ENCODE assay signal across 8 cellular contexts in the genomic region with DNA sequence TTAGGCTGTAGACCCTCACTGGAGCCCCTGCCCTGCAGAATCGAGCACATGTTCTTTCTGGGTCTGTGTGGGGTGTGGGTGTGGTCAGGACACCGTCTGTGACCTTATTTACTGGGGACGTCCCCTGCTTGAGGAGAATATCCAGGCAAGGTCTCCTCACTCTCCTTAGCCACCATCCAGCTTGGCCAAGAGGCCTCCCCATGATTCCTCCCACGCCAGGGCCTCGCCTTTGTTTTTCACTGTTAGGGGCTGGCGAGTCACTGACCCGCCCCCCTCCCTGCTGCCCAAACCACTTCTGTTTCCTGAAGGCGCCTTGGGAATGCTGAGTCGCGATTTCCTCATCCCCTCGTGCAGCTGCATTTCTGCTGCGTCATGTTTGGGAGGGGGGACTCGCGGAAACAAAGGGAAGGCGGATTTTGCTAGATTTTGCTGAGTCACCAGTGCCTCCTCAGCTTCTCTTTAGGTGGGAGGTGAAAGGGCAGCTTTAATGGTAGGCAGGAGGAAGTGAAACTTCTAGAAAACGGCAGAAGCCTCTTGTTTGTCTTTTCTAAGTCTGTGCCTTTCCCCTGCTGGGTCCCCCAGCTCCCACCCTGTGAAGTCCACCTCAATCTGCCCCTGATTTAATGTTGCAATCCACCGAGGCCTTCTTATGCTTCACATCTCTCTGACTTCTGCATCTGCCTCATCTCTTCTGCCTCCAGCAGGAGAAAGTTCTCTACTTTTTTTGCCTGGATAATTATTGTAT. TPM values are rescaled to one million over a fixed set of nuclear protein-coding genes. Genes with fewer than 3 reads are reported as not detected.
A peak's percentile ranks its signal among the peaks of the same experiment; 100 is the strongest.
DNase-seq lines count a peak whose midpoint lies in the region; ATAC-seq and TF ChIP-seq lines count a peak whose summit lies in the region.

No MANE protein-coding gene starts in this region.

- H3K9me3 ChIP-seq in HUES6 (ENCODE audit: control insufficient read depth, insufficient read depth, low read depth, low read length) (no peaks in the 10 kb centered on the region), iPS DF 6.9 (ENCODE audit: control insufficient read depth, insufficient read depth, low read length) (no peaks in the 10 kb centered on the region)

- peak overlapping the region; percentile 93 for H3K27ac Mint-ChIP-seq in MCF 10A (ENCODE audit: low read depth, unreplicated experiment)

- POLR2A ChIA-PET in MCF 10A (lab: Yijun Ruan, JAX), result interaction anchor here (0.6 to 1.5 kb wide), 5 partner anchors 39 to 1930 kb away, joined by 3 to 4 read pairs (median 3); no protein-coding TSS in a partner anchor

- H3K36me3 ChIP-seq in HUES6 (ENCODE audit: control insufficient read depth, insufficient read depth, low read length), result no peaks in the 10 kb centered on the region
- no peaks in the 10 kb centered on the region for H3K36me3 ChIP-seq in iPS DF 6.9 (ENCODE audit: control insufficient read depth, insufficient read depth, low read length)

- BruUV-seq in MCF 10A (replicated peaks; lab: Mats Ljungman, UMichigan), result no TSS peak

- H3K27me3 Mint-ChIP-seq in MCF 10A (ENCODE audit: insufficient read depth, unreplicated experiment), result no peaks in the 10 kb centered on the region

- ATAC-seq in GM21367 (IDR thresholded peaks at IDR 0.05; ENCODE audit: unreplicated experiment), result peak; percentile 54

- TF ChIP-seq POLR2A in Raji (IDR thresholded peaks at IDR 0.05; ENCODE audit: insufficient read depth, low read depth, low read length), result 0 out of 2 replicates have a peak, but pooled peaks have one; percentile 2

- peaks cover 5% of the 10 kb centered on the region for H3K36me3 Mint-ChIP-seq in MCF 10A (ENCODE audit: insufficient read depth, unreplicated experiment)

- no peaks in the 10 kb centered on the region for H3K9me3 Mint-ChIP-seq in MCF 10A (ENCODE audit: unreplicated experiment)

- intact Hi-C loops in MCF 10A (cut with micrococcal nuclease), result no loop called here

- peak overlapping the region; percentile 71 for H3K9ac ChIP-seq in HUES6 (ENCODE audit: low read length)

- H3K4me1 ChIP-seq in HUES6 (ENCODE audit: control insufficient read depth, insufficient read depth, low read length) (peaks cover 60% of the 10 kb centered on the region), iPS DF 6.9 (ENCODE audit: control insufficient read depth, insufficient read depth, low read length) (peaks cover 8% of the 10 kb centered on the region)

- CTCF ChIA-PET in MCF 10A (lab: Yijun Ruan, JAX), result interaction anchor here (0.6 to 2.6 kb wide), 2 partner anchors 26 to 762 kb away, joined by 3 to 10 read pairs; no protein-coding TSS in a partner anchor

- H3K27ac ChIP-seq in HUES6 (ENCODE audit: low read depth, low read length) (peak overlapping the region; percentile 85), iPS DF 6.9 (ENCODE audit: low read length) (peak overlapping the region; percentile 49)

- DNase-seq in DMS53 treated with DMSO at 0.1 percent for 48 hours (lab: John Stamatoyannopoulos, UW; ENCODE audit: unreplicated experiment), result peak; percentile 36
- DNase-seq in MCF 10A (ENCODE audit: unreplicated experiment), result peak; percentile 98
- peak; percentile 99 for DNase-seq in iPS DF 6.9 (ENCODE audit: low read depth, low spot score)
- peak; percentile 92 for DNase-seq in retina
- DNase-seq in NCI-H1694 treated with DMSO at 0.1 percent for 48 hours (lab: John Stamatoyannopoulos, UW), result no peak

- H3K4me3 ChIP-seq in HUES6 (ENCODE audit: low read depth, low read length) (peak overlapping the region; percentile 19), iPS DF 6.9 (ENCODE audit: low read length) (no peak overlapping the region)

- no peaks in the 10 kb centered on the region for H3K27me3 ChIP-seq in HUES6 (ENCODE audit: control insufficient read depth, insufficient read depth, low read length)
- H3K27me3 ChIP-seq in iPS DF 6.9 (ENCODE audit: control insufficient read depth, insufficient read depth, low read length), result no peaks in the 10 kb centered on the region

- H3K4me3 Mint-ChIP-seq in MCF 10A (ENCODE audit: unreplicated experiment), result no peak overlapping the region

- no peak for TF ChIP-seq CTCF in MCF 10A (IDR thresholded peaks at IDR 0.05; ENCODE audit: unreplicated experiment)

- no CpG with 5 or more reads among the region's 17 CpGs for WGBS in iPS DF 6.9 (ENCODE audit: insufficient coverage, insufficient read length)

- H3K4me1 Mint-ChIP-seq in MCF 10A (ENCODE audit: insufficient read depth, unreplicated experiment), result peaks cover 35% of the 10 kb centered on the region

RNA-seq across cellular contexts. Expression of a gene that starts 4.0 kb away (rescaled TPM):
- 1.9 and 2.5 TPM in 2 replicates for total RNA-seq in MCF 10A (2022)

RNA-seq across cellular contexts. Expression of a gene that starts 23.0 kb away (rescaled TPM):
- 26.2 and 35.0 TPM in 2 replicates for total RNA-seq in MCF 10A (2022)
